Comparison of ENCODE assay signal across 8 cellular contexts in the genomic region with DNA sequence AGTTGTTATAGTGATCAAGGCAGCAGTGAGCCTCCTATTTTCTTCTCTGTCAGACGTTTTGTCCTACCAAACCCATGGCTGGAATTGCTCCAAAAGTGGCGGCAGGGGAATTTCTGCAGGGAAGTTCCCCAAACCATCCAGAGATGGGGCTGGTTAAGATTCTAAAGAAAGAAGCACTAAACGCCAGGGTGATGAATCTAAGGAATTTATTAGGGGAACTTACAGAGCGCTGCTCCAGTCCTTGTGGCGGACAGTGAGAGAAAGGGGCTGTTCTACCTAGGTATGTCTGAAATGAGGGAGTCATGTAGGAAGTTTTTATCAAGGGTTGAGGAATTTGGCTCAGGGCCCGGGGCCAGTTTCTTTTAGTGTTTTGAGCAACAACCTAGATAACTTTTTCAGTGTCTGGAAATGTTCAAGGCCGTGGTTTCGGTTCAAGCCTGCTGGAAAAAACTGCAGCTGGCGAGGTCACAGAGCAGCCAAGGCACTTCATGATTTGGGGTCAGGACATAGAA.
DNase-seq lines count a peak whose midpoint lies in the region; ATAC-seq and TF ChIP-seq lines count a peak whose summit lies in the region.

No MANE protein-coding gene starts in this region.

- no peaks in the 10 kb centered on the region for H3K9me3 ChIP-seq in heart right ventricle

- ATAC-seq in heart right ventricle (peak; percentile 45 to 81 (median 74)), GM21717 (IDR thresholded peaks at IDR 0.05; ENCODE audit: unreplicated experiment) (no peak), GM19023 (IDR thresholded peaks at IDR 0.05; ENCODE audit: unreplicated experiment) (no peak), GM19463 (IDR thresholded peaks at IDR 0.05; ENCODE audit: unreplicated experiment) (no peak)

- intact Hi-C loops in heart right ventricle (cut with DNase I) = loop anchor here in 8 of 10 donors (5.0 to 10.0 kb wide), 8 partner anchors 176 to 888 kb away; a partner anchor contains a TSS

- peak overlapping the region; percentile 4 to 75 (median 72) for H3K27ac ChIP-seq in heart right ventricle

- H3K4me3 ChIP-seq in heart right ventricle (peak overlapping the region in 7 of 10 donors; percentile 11 to 43 (median 30)), retinal pigment epithelial cell (ENCODE audit: low read length) (no peak overlapping the region)

- WGBS in heart right ventricle, 2 donors = 6 to 9% methylated on average over 9 of the region's 9 CpGs

- peak; percentile 53 for DNase-seq in ELR (ENCODE audit: low read depth)
- DNase-seq in T1000 (lab: John Stamatoyannopoulos, UW) = peak; percentile 79
- DNase-seq in heart right ventricle = peak; percentile 67 to 77
- peak; percentile 59 for DNase-seq in retinal pigment epithelial cell (ENCODE audit: low read depth)
- no peak for DNase-seq in 8988T

- H3K27me3 ChIP-seq in heart right ventricle = no peaks in the 10 kb centered on the region

- TF ChIP-seq CTCF in heart right ventricle (IDR thresholded peaks at IDR 0.05) (no peak), retinal pigment epithelial cell (conservative IDR thresholded peaks at IDR 0.05; ENCODE audit: low read depth, low read length) (peak; percentile 12)

- no peaks in the 10 kb centered on the region for H3K36me3 ChIP-seq in heart right ventricle

- peaks cover 0 to 31% (median 11%) of the 10 kb centered on the region in 9 donors for H3K4me1 ChIP-seq in heart right ventricle

Comparison
In these comparisons a context has a peak if more than half of its experiments do, and no peak if none do; other contexts are left out.
1. ATAC-seq: peak in heart right ventricle (8 of 8); none in GM21717 (single experiment), GM19023 (single experiment) and GM19463 (single experiment).